ENCODE assay signal across 1 cellular context in genomic region chr1:185316163-185317033, GRCh38.
TF ChIP-seq lines count a peak whose summit lies in the region.

No MANE protein-coding gene starts in this region.

TF ChIP-seq in HepG2, 621 proteins besides CTCF, POLR2A, EP300 and RAD21 (continued from another document and continues in another):
- TF ChIP-seq, protein P1, sequence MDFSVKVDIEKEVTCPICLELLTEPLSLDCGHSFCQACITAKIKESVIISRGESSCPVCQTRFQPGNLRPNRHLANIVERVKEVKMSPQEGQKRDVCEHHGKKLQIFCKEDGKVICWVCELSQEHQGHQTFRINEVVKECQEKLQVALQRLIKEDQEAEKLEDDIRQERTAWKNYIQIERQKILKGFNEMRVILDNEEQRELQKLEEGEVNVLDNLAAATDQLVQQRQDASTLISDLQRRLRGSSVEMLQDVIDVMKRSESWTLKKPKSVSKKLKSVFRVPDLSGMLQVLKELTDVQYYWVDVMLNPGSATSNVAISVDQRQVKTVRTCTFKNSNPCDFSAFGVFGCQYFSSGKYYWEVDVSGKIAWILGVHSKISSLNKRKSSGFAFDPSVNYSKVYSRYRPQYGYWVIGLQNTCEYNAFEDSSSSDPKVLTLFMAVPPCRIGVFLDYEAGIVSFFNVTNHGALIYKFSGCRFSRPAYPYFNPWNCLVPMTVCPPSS (IDR thresholded peaks at IDR 0.05), result no peak
- TF ChIP-seq ZNF792 (CRISPR knock-in tag; IDR thresholded peaks at IDR 0.05) (no peak), U2AF1 (optimal IDR thresholded peaks at IDR 0.05; ENCODE audit: low read depth, low read length) (no peak), MXI1 (IDR thresholded peaks at IDR 0.05; ENCODE audit: borderline replicate concordance, low read depth, low read length) (peak; percentile 64; the same call in 1 of the 3 replicates), SP1 (IDR thresholded peaks at IDR 0.05) (no peak), SP1 (CRISPR knock-in tag; IDR thresholded peaks at IDR 0.05) (no peak; the same call in 1 of the 2 replicates), TARDBP (CRISPR knock-in tag; IDR thresholded peaks at IDR 0.05) (no peak), ATF6 (CRISPR knock-in tag; conservative IDR thresholded peaks at IDR 0.05) (no peak), ZMYM4 (CRISPR knock-in tag; IDR thresholded peaks at IDR 0.05) (peak; percentile 64; the same call in 1 of the 2 replicates), JUNB (CRISPR knock-in tag; IDR thresholded peaks at IDR 0.05; ENCODE audit: borderline replicate concordance) (no peak), ZMYM3 (CRISPR knock-in tag; IDR thresholded peaks at IDR 0.05) (no peak), ZFP90 (CRISPR knock-in tag; IDR thresholded peaks at IDR 0.05; ENCODE audit: borderline replicate concordance) (peak; percentile 65; the same call in 1 of the 2 replicates), ARID4A (CRISPR knock-in tag; IDR thresholded peaks at IDR 0.05; ENCODE audit: borderline replicate concordance) (no peak), ZFP91 (CRISPR knock-in tag; IDR thresholded peaks at IDR 0.05; ENCODE audit: borderline replicate concordance) (peak; percentile 53; the same call in 1 of the 2 replicates), NCOA2 (CRISPR knock-in tag; IDR thresholded peaks at IDR 0.05) (no peak), ELF4 (CRISPR knock-in tag; IDR thresholded peaks at IDR 0.05; ENCODE audit: borderline replicate concordance) (no peak), NFATC3 (CRISPR knock-in tag; IDR thresholded peaks at IDR 0.05) (no peak), ZNF780A (CRISPR knock-in tag; IDR thresholded peaks at IDR 0.05) (no peak), ZNF547 (CRISPR knock-in tag; IDR thresholded peaks at IDR 0.05) (no peak), ZC3H13 (CRISPR knock-in tag; IDR thresholded peaks at IDR 0.05) (no peak; the same call in 1 of the 2 replicates), POGZ (CRISPR knock-in tag; IDR thresholded peaks at IDR 0.05) (peak; percentile 10; the same call in 1 of the 2 replicates), ZSCAN9 (CRISPR knock-in tag; IDR thresholded peaks at IDR 0.05; ENCODE audit: borderline replicate concordance) (no peak), FUBP1 (CRISPR knock-in tag; IDR thresholded peaks at IDR 0.05; ENCODE audit: borderline replicate concordance) (no peak), ZSCAN25 (CRISPR knock-in tag; IDR thresholded peaks at IDR 0.05) (no peak), NFKB2 (CRISPR knock-in tag; IDR thresholded peaks at IDR 0.05; ENCODE audit: borderline replicate concordance) (peak; percentile 16; the same call in 1 of the 2 replicates), MEF2D (CRISPR knock-in tag; IDR thresholded peaks at IDR 0.05) (no peak), ZNF816 (CRISPR knock-in tag; IDR thresholded peaks at IDR 0.05; ENCODE audit: borderline replicate concordance) (no peak; the same call in 1 of the 2 replicates), KDM5A (IDR thresholded peaks at IDR 0.05; ENCODE audit: borderline replicate concordance, low read length) (no peak; the same call in 1 of the 2 replicates), RELA (CRISPR knock-in tag; IDR thresholded peaks at IDR 0.05) (no peak), ZNF841 (CRISPR knock-in tag; IDR thresholded peaks at IDR 0.05; ENCODE audit: borderline replicate concordance) (no peak), ZNF230 (CRISPR knock-in tag; IDR thresholded peaks at IDR 0.05) (0 out of 2 replicates have a peak, but pooled peaks have one; percentile 31), ZSCAN20 (CRISPR knock-in tag; IDR thresholded peaks at IDR 0.05; ENCODE audit: borderline replicate concordance) (peak; percentile 5; the same call in 1 of the 2 replicates)
- TF ChIP-seq, protein P2, sequence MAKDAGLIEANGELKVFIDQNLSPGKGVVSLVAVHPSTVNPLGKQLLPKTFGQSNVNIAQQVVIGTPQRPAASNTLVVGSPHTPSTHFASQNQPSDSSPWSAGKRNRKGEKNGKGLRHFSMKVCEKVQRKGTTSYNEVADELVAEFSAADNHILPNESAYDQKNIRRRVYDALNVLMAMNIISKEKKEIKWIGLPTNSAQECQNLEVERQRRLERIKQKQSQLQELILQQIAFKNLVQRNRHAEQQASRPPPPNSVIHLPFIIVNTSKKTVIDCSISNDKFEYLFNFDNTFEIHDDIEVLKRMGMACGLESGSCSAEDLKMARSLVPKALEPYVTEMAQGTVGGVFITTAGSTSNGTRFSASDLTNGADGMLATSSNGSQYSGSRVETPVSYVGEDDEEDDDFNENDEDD (CRISPR knock-in tag; IDR thresholded peaks at IDR 0.05; ENCODE audit: borderline replicate concordance), result no peak
- TF ChIP-seq, protein P3, sequence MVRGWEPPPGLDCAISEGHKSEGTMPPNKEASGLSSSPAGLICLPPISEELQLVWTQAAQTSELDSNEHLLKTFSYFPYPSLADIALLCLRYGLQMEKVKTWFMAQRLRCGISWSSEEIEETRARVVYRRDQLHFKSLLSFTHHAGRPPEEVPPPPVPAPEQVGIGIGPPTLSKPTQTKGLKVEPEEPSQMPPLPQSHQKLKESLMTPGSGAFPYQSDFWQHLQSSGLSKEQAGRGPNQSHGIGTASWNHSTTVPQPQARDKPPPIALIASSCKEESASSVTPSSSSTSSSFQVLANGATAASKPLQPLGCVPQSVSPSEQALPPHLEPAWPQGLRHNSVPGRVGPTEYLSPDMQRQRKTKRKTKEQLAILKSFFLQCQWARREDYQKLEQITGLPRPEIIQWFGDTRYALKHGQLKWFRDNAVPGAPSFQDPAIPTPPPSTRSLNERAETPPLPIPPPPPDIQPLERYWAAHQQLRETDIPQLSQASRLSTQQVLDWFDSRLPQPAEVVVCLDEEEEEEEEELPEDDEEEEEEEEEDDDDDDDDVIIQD (CRISPR knock-in tag; IDR thresholded peaks at IDR 0.05; ENCODE audit: low read depth), result no peak
- TF ChIP-seq, protein P4, sequence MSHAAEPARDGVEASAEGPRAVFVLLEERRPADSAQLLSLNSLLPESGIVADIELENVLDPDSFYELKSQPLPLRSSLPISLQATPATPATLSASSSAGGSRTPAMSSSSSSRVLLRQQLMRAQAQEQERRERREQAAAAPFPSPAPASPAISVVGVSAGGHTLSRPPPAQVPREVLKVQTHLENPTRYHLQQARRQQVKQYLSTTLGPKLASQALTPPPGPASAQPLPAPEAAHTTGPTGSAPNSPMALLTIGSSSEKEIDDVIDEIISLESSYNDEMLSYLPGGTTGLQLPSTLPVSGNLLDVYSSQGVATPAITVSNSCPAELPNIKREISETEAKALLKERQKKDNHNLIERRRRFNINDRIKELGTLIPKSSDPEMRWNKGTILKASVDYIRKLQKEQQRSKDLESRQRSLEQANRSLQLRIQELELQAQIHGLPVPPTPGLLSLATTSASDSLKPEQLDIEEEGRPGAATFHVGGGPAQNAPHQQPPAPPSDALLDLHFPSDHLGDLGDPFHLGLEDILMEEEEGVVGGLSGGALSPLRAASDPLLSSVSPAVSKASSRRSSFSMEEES (CRISPR knock-in tag; IDR thresholded peaks at IDR 0.05), result no peak
- TF ChIP-seq, protein P5, sequence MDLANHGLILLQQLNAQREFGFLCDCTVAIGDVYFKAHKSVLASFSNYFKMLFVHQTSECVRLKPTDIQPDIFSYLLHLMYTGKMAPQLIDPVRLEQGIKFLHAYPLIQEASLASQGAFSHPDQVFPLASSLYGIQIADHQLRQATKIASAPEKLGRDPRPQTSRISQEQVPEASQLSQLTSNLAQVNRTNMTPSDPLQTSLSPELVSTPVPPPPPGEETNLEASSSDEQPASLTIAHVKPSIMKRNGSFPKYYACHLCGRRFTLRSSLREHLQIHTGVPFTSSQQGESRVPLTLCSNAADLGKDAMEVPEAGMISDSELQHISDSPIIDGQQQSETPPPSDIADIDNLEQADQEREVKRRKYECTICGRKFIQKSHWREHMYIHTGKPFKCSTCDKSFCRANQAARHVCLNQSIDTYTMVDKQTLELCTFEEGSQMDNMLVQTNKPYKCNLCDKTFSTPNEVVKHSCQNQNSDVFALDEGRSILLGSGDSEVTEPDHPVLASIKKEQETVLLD (CRISPR knock-in tag; IDR thresholded peaks at IDR 0.05; ENCODE audit: low read depth), result no peak
- TF ChIP-seq, protein P6, sequence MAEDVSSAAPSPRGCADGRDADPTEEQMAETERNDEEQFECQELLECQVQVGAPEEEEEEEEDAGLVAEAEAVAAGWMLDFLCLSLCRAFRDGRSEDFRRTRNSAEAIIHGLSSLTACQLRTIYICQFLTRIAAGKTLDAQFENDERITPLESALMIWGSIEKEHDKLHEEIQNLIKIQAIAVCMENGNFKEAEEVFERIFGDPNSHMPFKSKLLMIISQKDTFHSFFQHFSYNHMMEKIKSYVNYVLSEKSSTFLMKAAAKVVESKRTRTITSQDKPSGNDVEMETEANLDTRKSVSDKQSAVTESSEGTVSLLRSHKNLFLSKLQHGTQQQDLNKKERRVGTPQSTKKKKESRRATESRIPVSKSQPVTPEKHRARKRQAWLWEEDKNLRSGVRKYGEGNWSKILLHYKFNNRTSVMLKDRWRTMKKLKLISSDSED (CRISPR knock-in tag; IDR thresholded peaks at IDR 0.05), result no peak
- TF ChIP-seq, protein P7, sequence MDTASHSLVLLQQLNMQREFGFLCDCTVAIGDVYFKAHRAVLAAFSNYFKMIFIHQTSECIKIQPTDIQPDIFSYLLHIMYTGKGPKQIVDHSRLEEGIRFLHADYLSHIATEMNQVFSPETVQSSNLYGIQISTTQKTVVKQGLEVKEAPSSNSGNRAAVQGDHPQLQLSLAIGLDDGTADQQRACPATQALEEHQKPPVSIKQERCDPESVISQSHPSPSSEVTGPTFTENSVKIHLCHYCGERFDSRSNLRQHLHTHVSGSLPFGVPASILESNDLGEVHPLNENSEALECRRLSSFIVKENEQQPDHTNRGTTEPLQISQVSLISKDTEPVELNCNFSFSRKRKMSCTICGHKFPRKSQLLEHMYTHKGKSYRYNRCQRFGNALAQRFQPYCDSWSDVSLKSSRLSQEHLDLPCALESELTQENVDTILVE (CRISPR knock-in tag; IDR thresholded peaks at IDR 0.05), result no peak
- TF ChIP-seq, protein P8, sequence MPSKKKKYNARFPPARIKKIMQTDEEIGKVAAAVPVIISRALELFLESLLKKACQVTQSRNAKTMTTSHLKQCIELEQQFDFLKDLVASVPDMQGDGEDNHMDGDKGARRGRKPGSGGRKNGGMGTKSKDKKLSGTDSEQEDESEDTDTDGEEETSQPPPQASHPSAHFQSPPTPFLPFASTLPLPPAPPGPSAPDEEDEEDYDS (CRISPR knock-in tag; IDR thresholded peaks at IDR 0.05), result no peak; the same call in 1 of the 2 replicates
